ENCODE assay signal across 19 cellular contexts in the genomic region with DNA sequence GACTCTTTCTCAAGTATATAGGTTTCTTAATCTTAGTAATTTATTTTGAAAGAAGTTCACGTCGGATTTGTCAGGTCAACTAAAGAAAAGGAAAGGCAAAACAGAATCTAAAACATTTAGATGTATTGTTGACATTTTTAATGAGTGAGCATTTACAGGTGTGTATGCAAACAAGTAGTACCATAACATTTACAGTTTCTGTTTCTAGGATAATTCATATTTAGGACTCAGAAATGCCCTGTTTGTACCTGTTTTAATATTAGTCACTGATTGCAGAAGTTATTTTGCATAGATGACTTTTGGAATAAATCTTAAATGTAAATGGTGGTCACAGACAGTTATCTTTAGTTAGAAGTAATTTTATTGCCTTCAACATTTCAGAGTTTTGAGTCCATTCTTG.
"Had no signal": no experiment of that assay in that cellular context is flagged by ENCODE, and none has a peak within 500 bp of the region (broad histone marks: within the 10 kb centered on the region; RNA-seq: fewer than 3 reads in every experiment).

No MANE protein-coding gene starts in this region.

- FAIRE-seq: keratinocyte had no signal

- H3K27me3 ChIP-seq: dorsolateral prefrontal cortex, foreskin keratinocyte, sigmoid colon, stomach, testis had no signal

- ATAC-seq: activated CD8-positive, alpha-beta T cell treated with anti-CD3 and anti-CD28 coated beads for 36 hours; foreskin keratinocyte; lower lobe of right lung; natural killer cell treated with Interleukin-12 subunit alpha and Interleukin-12 subunit beta and Interleukin-15 and Interleukin-18, amount 100 ng/mL, for 72 hours; stimulated activated effector memory CD8-positive, alpha-beta T cell treated with anti-CD3 and anti-CD28 coated beads, Interleukin-12 subunit alpha, Interleukin-12 subunit beta, amount 100 ng/mL, for 72 hours had no signal

- H3K4me3 ChIP-seq: dorsolateral prefrontal cortex, lower lobe of right lung, sigmoid colon, stomach, testis had no signal

- H3K36me3 ChIP-seq: lower lobe of right lung, sigmoid colon had no signal

- DNase-seq: activated CD4-positive, alpha-beta T cell treated with anti-CD3 and anti-CD28 coated beads, Interleukin-2, amount 10 ng/mL, durations not matched to agents 24 days and 14 days; activated CD4-positive, CD25-positive, alpha-beta regulatory T cell; activated CD8-positive, alpha-beta T cell treated with anti-CD3 and anti-CD28 coated beads for 36 hours; activated naive CD4-positive, alpha-beta T cell treated with Interleukin-2 at 50 U/mL for 16 hours; activated naive CD8-positive, alpha-beta T cell treated with anti-CD3 and anti-CD28 coated beads, Interleukin-2, amount 10 ng/mL, durations not matched to agents 7 days and 5 days; activated T-cell treated with anti-CD3 and anti-CD28 coated beads, Interleukin-2, amount 50 U/mL, for 1 hour; amygdala; dorsolateral prefrontal cortex; foreskin keratinocyte; glutamatergic neuron; hippocampal formation; lower lobe of right lung; sigmoid colon; stimulated activated CD4-positive, alpha-beta T cell treated with anti-CD3 and anti-CD28 coated beads, Interleukin-4, amount 100 ng/mL, for 24 hours; stomach; testis had no signal
